Comparison of ENCODE assay signal across 23 cellular contexts in genomic region chr12:3745152-3745551, GRCh38. TPM values are rescaled to one million over a fixed set of nuclear protein-coding genes. Genes with fewer than 3 reads are reported as not detected.
DNase-seq lines count a peak whose midpoint lies in the region; ATAC-seq and TF ChIP-seq lines count a peak whose summit lies in the region.
"Had no signal": no experiment of that assay in that cellular context is flagged by ENCODE, and none has a peak within 500 bp of the region (broad histone marks: within the 10 kb centered on the region; RNA-seq: fewer than 3 reads in every experiment).

No MANE protein-coding gene starts in this region.

- H3K9me3 ChIP-seq in colonic mucosa = no peaks in the 10 kb centered on the region
- H3K9me3 ChIP-seq in prostate gland = no peaks in the 10 kb centered on the region
- H3K9me3 ChIP-seq: gastrocnemius medialis, thyroid gland had no signal

- no peak for TF ChIP-seq POLR2A in prostate gland (IDR thresholded peaks at IDR 0.05)

- H3K27me3 Mint-ChIP-seq in activated T-cell treated with anti-CD3 and anti-CD28 coated beads, Interleukin-2, amount 50 U/mL, for 4 hours (ENCODE audit: low read depth) = no peaks in the 10 kb centered on the region
- no peaks in the 10 kb centered on the region for H3K27me3 Mint-ChIP-seq in IgD-negative memory B cell
- H3K27me3 Mint-ChIP-seq: activated naive CD4-positive, alpha-beta T cell treated with anti-CD3 and anti-CD28 coated beads, Interleukin-2, amount 50 U/mL, for 24 hours had no signal

- H3K27ac Mint-ChIP-seq in IgD-negative memory B cell = peak overlapping the region in 2 of 3 donors; percentile 33 to 78

- no peak overlapping the region for H3K27ac ChIP-seq in colonic mucosa
- H3K27ac ChIP-seq in prostate gland = peak overlapping the region; percentile 58 to 96
- H3K27ac ChIP-seq: BLaER1, left lung, PC-9, thyroid gland had no signal

- no peak overlapping the region for H3K4me3 ChIP-seq in colonic mucosa
- no peak overlapping the region for H3K4me3 ChIP-seq in prostate gland
- H3K4me3 ChIP-seq: BLaER1, gastrocnemius medialis, left lung, PC-9, thyroid gland had no signal

- no peaks in the 10 kb centered on the region for H3K9me3 Mint-ChIP-seq in activated T-cell treated with anti-CD3 and anti-CD28 coated beads, Interleukin-2, amount 50 U/mL, for 4 hours
- H3K9me3 Mint-ChIP-seq in IgD-negative memory B cell = no peaks in the 10 kb centered on the region
- H3K9me3 Mint-ChIP-seq: activated naive CD4-positive, alpha-beta T cell treated with anti-CD3 and anti-CD28 coated beads, Interleukin-2, amount 50 U/mL, for 24 hours had no signal

- H3K36me3 Mint-ChIP-seq in activated T-cell treated with anti-CD3 and anti-CD28 coated beads, Interleukin-2, amount 50 U/mL, for 4 hours (ENCODE audit: insufficient read depth) = peaks cover 27% of the 10 kb centered on the region
- peaks cover 14% of the 10 kb centered on the region for H3K36me3 Mint-ChIP-seq in IgD-negative memory B cell

- peak overlapping the region; percentile 7 for H3K4me3 Mint-ChIP-seq in activated T-cell treated with anti-CD3 and anti-CD28 coated beads, Interleukin-2, amount 50 U/mL, for 4 hours
- H3K4me3 Mint-ChIP-seq in IgD-negative memory B cell = no peak overlapping the region
- H3K4me3 Mint-ChIP-seq: activated naive CD4-positive, alpha-beta T cell treated with anti-CD3 and anti-CD28 coated beads, Interleukin-2, amount 50 U/mL, for 24 hours had no signal

- no peak for ATAC-seq in activated T-cell treated with anti-CD3 and anti-CD28 coated beads, Interleukin-2, amount 50 U/mL, for 4 hours
- ATAC-seq in HG02678 (IDR thresholded peaks at IDR 0.05; ENCODE audit: unreplicated experiment) (no peak), HG03097 (IDR thresholded peaks at IDR 0.05; ENCODE audit: low FRiP score, unreplicated experiment) (no peak)
- ATAC-seq: gastrocnemius medialis, left lung had no signal

- H3K4me1 ChIP-seq in colonic mucosa (peaks cover 8% of the 10 kb centered on the region), prostate gland (replicated peaks) (peaks cover 19% of the 10 kb centered on the region)
- H3K4me1 ChIP-seq: gastrocnemius medialis, left lung, thyroid gland had no signal

- no peak for DNase-seq in activated T-cell treated with anti-CD3 and anti-CD28 coated beads, Interleukin-2, amount 50 U/mL, for 4 hours
- DNase-seq in activated T-cell treated with anti-CD3 and anti-CD28 coated beads for 4 hours = no peak
- peak; percentile 10 for DNase-seq in colonic mucosa
- DNase-seq in prostate gland (ENCODE audit: low spot score) = no peak
- no peak for DNase-seq in globus pallidus (ENCODE audit: low spot score)
- DNase-seq: gastrocnemius medialis; KBM-7; left lung; mesendoderm; NCI-H1105 treated with DMSO at 0.1 percent for 48 hours; NCI-H1930; NCI-H524 treated with DMSO at 0.1 percent for 48 hours; Right ventricle myocardium superior; stimulated activated naive CD4-positive, alpha-beta T cell treated with Interleukin-2 at 50 U/mL for 16 hours; T1000; thyroid gland had no signal

- intact Hi-C loops in colonic mucosa (cut with DNase I) (no loop called here), prostate gland (cut with DNase I) (no loop called here)

- no peak overlapping the region for H3K9ac ChIP-seq in colonic mucosa (ENCODE audit: low read depth in 2 of 2, low read length in 2 of 2)
- H3K9ac ChIP-seq: BLaER1 had no signal

- H3K36me3 ChIP-seq in colonic mucosa (no peaks in the 10 kb centered on the region), prostate gland (no peaks in the 10 kb centered on the region)
- H3K36me3 ChIP-seq: gastrocnemius medialis, left lung, thyroid gland had no signal

- peaks cover 53% of the 10 kb centered on the region for H3K4me1 Mint-ChIP-seq in activated T-cell treated with anti-CD3 and anti-CD28 coated beads, Interleukin-2, amount 50 U/mL, for 4 hours (ENCODE audit: low read depth)
- H3K4me1 Mint-ChIP-seq in IgD-negative memory B cell = peaks cover 3 to 16% (median 14%) of the 10 kb centered on the region in 3 donors

- H3K27me3 ChIP-seq in colonic mucosa (no peaks in the 10 kb centered on the region), prostate gland (replicated peaks; ENCODE audit: insufficient read depth) (no peaks in the 10 kb centered on the region)
- H3K27me3 ChIP-seq: BLaER1, gastrocnemius medialis, left lung, thyroid gland had no signal

- no peak for TF ChIP-seq CTCF in colonic mucosa (IDR thresholded peaks at IDR 0.05)
- TF ChIP-seq CTCF in prostate gland (IDR thresholded peaks at IDR 0.05) = no peak

- 95% methylated on average over 6 of the region's 6 CpGs for WGBS in prostate gland

RNA-seq across cellular contexts. Expression of gene CRACR2A, which starts 7.8 kb away (rescaled TPM):
- 10 to 100 TPM; 31.8 to 48.0 (median 46.2) TPM for total RNA-seq in activated T-cell treated with anti-CD3 and anti-CD28 coated beads, Interleukin-2, amount 50 U/mL, for 4 hours
- 10.1 TPM for polyA plus RNA-seq in IgD-negative memory B cell
- total RNA-seq in colonic mucosa (10 to 100 TPM; 50.3 to 54.8 TPM), prostate gland (10 to 100 TPM; 21.6 to 39.1 TPM)
- total RNA-seq: MCF 10A, PC-9 had no signal
